ENCODE assay signal across 25 cellular contexts in the genomic region with DNA sequence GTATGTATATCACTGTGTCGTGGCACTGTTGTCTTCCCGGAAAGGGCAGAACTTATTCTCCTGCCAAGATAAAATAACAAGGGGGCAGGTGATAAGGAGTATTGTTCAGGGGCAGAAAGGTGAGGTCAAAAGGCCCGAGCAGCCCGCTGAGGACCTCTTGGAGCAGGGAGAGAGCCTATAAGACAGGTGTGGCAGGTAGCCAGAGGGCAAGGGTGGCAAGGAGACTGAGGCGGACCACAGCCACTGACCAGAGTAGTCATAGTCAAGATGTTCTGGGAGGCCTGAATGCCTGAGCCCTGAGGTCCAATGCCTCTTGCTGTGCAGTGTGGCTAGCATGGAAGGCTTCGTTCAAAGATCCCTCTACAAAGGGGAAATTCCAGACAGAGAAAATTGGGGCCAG.
"Had no signal": no experiment of that assay in that cellular context is flagged by ENCODE, and none has a peak within 500 bp of the region (broad histone marks: within the 10 kb centered on the region; RNA-seq: fewer than 3 reads in every experiment).

No MANE protein-coding gene starts in this region.

- H3K27me3 ChIP-seq: ascending aorta, breast epithelium, cardiac muscle cell, colonic mucosa, esophagus squamous epithelium had no signal

- H3K27ac ChIP-seq: ascending aorta, breast epithelium, cardiac muscle cell, colonic mucosa, esophagus squamous epithelium, VCaP had no signal

- H3K36me3 Mint-ChIP-seq: activated naive CD8-positive, alpha-beta T cell had no signal

- H3K9me3 Mint-ChIP-seq: activated CD4-positive, alpha-beta memory T cell treated with anti-CD3 and anti-CD28 coated beads, Interleukin-2, amount 10 ng/mL, durations not matched to agents 7 days and 5 days; activated CD4-positive, alpha-beta T cell treated with anti-CD3 and anti-CD28 coated beads, Interleukin-2, amount 10 ng/mL, durations not matched to agents 7 days and 5 days had no signal

- H3K9me3 ChIP-seq: breast epithelium, colonic mucosa, esophagus squamous epithelium had no signal

- DNase-seq: activated CD4-positive, alpha-beta memory T cell treated with anti-CD3 and anti-CD28 coated beads, Interleukin-2, amount 10 ng/mL, durations not matched to agents 7 days and 5 days; activated CD4-positive, alpha-beta T cell treated with anti-CD3 and anti-CD28 coated beads for 1 hour; activated CD4-positive, alpha-beta T cell treated with anti-CD3 and anti-CD28 coated beads for 4 hours; activated CD4-positive, alpha-beta T cell treated with anti-CD3 and anti-CD28 coated beads, Interleukin-2, amount 10 ng/mL, durations not matched to agents 7 days and 5 days; activated CD4-positive, alpha-beta T cell treated with anti-CD3 and anti-CD28 coated beads, Interleukin-2, amount 50 U/mL, for 4 hours; activated effector memory CD4-positive, alpha-beta T cell treated with Interleukin-2 at 50 U/mL for 16 hours; activated gamma-delta T cell treated with Interleukin-2 at 50 U/mL for 16 hours; activated naive CD4-positive, alpha-beta T cell treated with anti-CD3 and anti-CD28 coated beads, Interleukin-2, amount 50 U/mL, for 16 hours; activated naive CD4-positive, alpha-beta T cell treated with Interleukin-2 at 50 U/mL for 16 hours; activated T-cell treated with anti-CD3 and anti-CD28 coated beads, Interleukin-2, amount 50 U/mL, for 4 hours; amniotic stem cell; colonic mucosa; effector memory CD4-positive, alpha-beta T cell; erythroblast; esophagus squamous epithelium; T-helper 2 cell had no signal

- H3K36me3 ChIP-seq: ascending aorta, breast epithelium, cardiac muscle cell, colonic mucosa, esophagus squamous epithelium had no signal

- H3K4me1 Mint-ChIP-seq: activated CD4-positive, alpha-beta memory T cell treated with anti-CD3 and anti-CD28 coated beads, Interleukin-2, amount 10 ng/mL, durations not matched to agents 7 days and 5 days; activated CD4-positive, alpha-beta T cell treated with anti-CD3 and anti-CD28 coated beads, Interleukin-2, amount 10 ng/mL, durations not matched to agents 7 days and 5 days; activated T-helper 17 cell treated with anti-CD3 and anti-CD28 coated beads, Interleukin-2, amount 50 U/mL, for 72 hours; central memory CD8-positive, alpha-beta T cell had no signal

- H3K27ac Mint-ChIP-seq: activated CD4-positive, alpha-beta memory T cell treated with anti-CD3 and anti-CD28 coated beads, Interleukin-2, amount 10 ng/mL, durations not matched to agents 7 days and 5 days; activated CD4-positive, alpha-beta T cell treated with anti-CD3 and anti-CD28 coated beads, Interleukin-2, amount 10 ng/mL, durations not matched to agents 7 days and 5 days; activated naive CD8-positive, alpha-beta T cell; activated T-helper 17 cell treated with anti-CD3 and anti-CD28 coated beads, Interleukin-2, amount 50 U/mL, for 72 hours; brain; WTC11 had no signal

- H3K4me1 ChIP-seq: ascending aorta, breast epithelium, colonic mucosa, esophagus squamous epithelium had no signal

- H3K4me3 ChIP-seq: ascending aorta, breast epithelium, cardiac muscle cell, colonic mucosa, esophagus squamous epithelium had no signal

- H3K4me3 Mint-ChIP-seq: activated CD4-positive, alpha-beta memory T cell treated with anti-CD3 and anti-CD28 coated beads, Interleukin-2, amount 10 ng/mL, durations not matched to agents 7 days and 5 days; activated CD4-positive, alpha-beta T cell treated with anti-CD3 and anti-CD28 coated beads, Interleukin-2, amount 10 ng/mL, durations not matched to agents 7 days and 5 days; activated naive CD8-positive, alpha-beta T cell; activated T-cell treated with anti-CD3 and anti-CD28 coated beads, Interleukin-2, amount 50 U/mL, for 4 hours; activated T-helper 17 cell treated with anti-CD3 and anti-CD28 coated beads, Interleukin-2, amount 50 U/mL, for 72 hours; brain; central memory CD8-positive, alpha-beta T cell; WTC11 had no signal
